1 cellular context compared by ENCODE assay signal in genomic region chr1:83065952-83066727, GRCh38.
A peak's percentile ranks its signal among the peaks of the same experiment; 100 is the strongest.
TF ChIP-seq lines count a peak whose summit lies in the region.

No MANE protein-coding gene starts in this region.

TF ChIP-seq in HEK293, 187 proteins besides CTCF, POLR2A, EP300 and RAD21 (continued from another document and continues in another):
- TF ChIP-seq ZNF707 (tag by site-specific recombination; IDR thresholded peaks at IDR 0.05), result no peak
- TF ChIP-seq ZNF596 (tag by site-specific recombination; IDR thresholded peaks at IDR 0.05), result no peak
- no peak for TF ChIP-seq ZBTB7A (tag by site-specific recombination; IDR thresholded peaks at IDR 0.05; ENCODE audit: low read depth)
- TF ChIP-seq KLF7 (tag by site-specific recombination; IDR thresholded peaks at IDR 0.05; ENCODE audit: borderline replicate concordance), result no peak
- TF ChIP-seq MEIS1 (CRISPR knock-in tag; IDR thresholded peaks at IDR 0.05; ENCODE audit: borderline replicate concordance), result no peak
- no peak for TF ChIP-seq ZNF433 (tag by site-specific recombination; IDR thresholded peaks at IDR 0.05; ENCODE audit: low read depth)
- no peak for TF ChIP-seq ZBTB6 (tag by site-specific recombination; IDR thresholded peaks at IDR 0.05)
- no peak for TF ChIP-seq ZNF692 (tag by site-specific recombination; IDR thresholded peaks at IDR 0.05)
- TF ChIP-seq ZNF214 (tag by site-specific recombination; IDR thresholded peaks at IDR 0.05; ENCODE audit: borderline replicate concordance), result peak; percentile 55; the same call in 1 of the 2 replicates
- no peak for TF ChIP-seq ZNF223 (tag by site-specific recombination; IDR thresholded peaks at IDR 0.05)
- no peak for TF ChIP-seq ZFP69B (tag by site-specific recombination; IDR thresholded peaks at IDR 0.05)
- no peak for TF ChIP-seq ZBTB8A (tag by site-specific recombination; IDR thresholded peaks at IDR 0.05)
- TF ChIP-seq ZNF473 (tag by site-specific recombination; IDR thresholded peaks at IDR 0.05), result no peak
- no peak for TF ChIP-seq ZFHX2 (tag by site-specific recombination; conservative IDR thresholded peaks at IDR 0.05)
- no peak for TF ChIP-seq ZNF629 (tag by site-specific recombination; IDR thresholded peaks at IDR 0.05)
- peak; percentile 58; the same call in 1 of the 2 replicates for TF ChIP-seq KLF10 (tag by site-specific recombination; IDR thresholded peaks at IDR 0.05)
- TF ChIP-seq ZNF677 (tag by site-specific recombination; IDR thresholded peaks at IDR 0.05), result no peak
- no peak for TF ChIP-seq SP2 (tag by site-specific recombination; IDR thresholded peaks at IDR 0.05)
- TF ChIP-seq ZNF394 (tag by site-specific recombination; IDR thresholded peaks at IDR 0.05; ENCODE audit: borderline replicate concordance), result no peak
- TF ChIP-seq ZNF24 (tag by site-specific recombination; IDR thresholded peaks at IDR 0.05), result no peak
- TF ChIP-seq OSR2 (tag by site-specific recombination; IDR thresholded peaks at IDR 0.05), result no peak
- TF ChIP-seq EGR2 (tag by site-specific recombination; IDR thresholded peaks at IDR 0.05; ENCODE audit: low read depth), result no peak
- TF ChIP-seq ZNF248 (tag by site-specific recombination; IDR thresholded peaks at IDR 0.05), result 0 out of 2 replicates have a peak, but pooled peaks have one; percentile 31
- TF ChIP-seq ZBTB17 (tag by site-specific recombination; IDR thresholded peaks at IDR 0.05), result no peak
- no peak for TF ChIP-seq ZNF335 (tag by site-specific recombination; conservative IDR thresholded peaks at IDR 0.05)
- TF ChIP-seq ZNF280C (tag by site-specific recombination; IDR thresholded peaks at IDR 0.05), result no peak
- TF ChIP-seq SP7 (tag by site-specific recombination; IDR thresholded peaks at IDR 0.05), result no peak
- TF ChIP-seq ZNF350 (tag by site-specific recombination; IDR thresholded peaks at IDR 0.05), result peak; percentile 94
- TF ChIP-seq ZNF600 (tag by site-specific recombination; IDR thresholded peaks at IDR 0.05), result no peak
- TF ChIP-seq REPIN1 (tag by site-specific recombination; IDR thresholded peaks at IDR 0.05; ENCODE audit: low read depth), result no peak
- TF ChIP-seq GLI2 (tag by site-specific recombination; IDR thresholded peaks at IDR 0.05; ENCODE audit: borderline replicate concordance, low read depth), result no peak
- 0 out of 2 replicates have a peak, but pooled peaks have one; percentile 29 for TF ChIP-seq ZBTB48 (tag by site-specific recombination; IDR thresholded peaks at IDR 0.05)
- no peak for TF ChIP-seq ZXDB (tag by site-specific recombination; IDR thresholded peaks at IDR 0.05)
- TF ChIP-seq OVOL3 (tag by site-specific recombination; IDR thresholded peaks at IDR 0.05), result no peak
- no peak for TF ChIP-seq ZBTB20 (tag by site-specific recombination; IDR thresholded peaks at IDR 0.05)
- TF ChIP-seq ZNF621 (tag by site-specific recombination; IDR thresholded peaks at IDR 0.05), result no peak
- no peak for TF ChIP-seq ZNF423 (tag by site-specific recombination; IDR thresholded peaks at IDR 0.05)
- TF ChIP-seq ZNF266 (tag by site-specific recombination; IDR thresholded peaks at IDR 0.05; ENCODE audit: low read depth), result no peak
- TF ChIP-seq BCL11B (tag by site-specific recombination; IDR thresholded peaks at IDR 0.05; ENCODE audit: low read depth), result no peak
- no peak for TF ChIP-seq ZBTB21 (tag by site-specific recombination; IDR thresholded peaks at IDR 0.05)
- no peak for TF ChIP-seq HIC1 (tag by site-specific recombination; IDR thresholded peaks at IDR 0.05)
- no peak for TF ChIP-seq ZNF624 (tag by site-specific recombination; IDR thresholded peaks at IDR 0.05)
- no peak for TF ChIP-seq ZNF449 (tag by site-specific recombination; IDR thresholded peaks at IDR 0.05)
- TF ChIP-seq ZNF660 (tag by site-specific recombination; IDR thresholded peaks at IDR 0.05), result 0 out of 2 replicates have a peak, but pooled peaks have one; percentile 53
- TF ChIP-seq ZNF518A (tag by site-specific recombination; conservative IDR thresholded peaks at IDR 0.05; ENCODE audit: low read depth), result no peak
- TF ChIP-seq ZNF133 (tag by site-specific recombination; IDR thresholded peaks at IDR 0.05), result no peak
- TF ChIP-seq ZNF324 (tag by site-specific recombination; IDR thresholded peaks at IDR 0.05), result no peak
- no peak for TF ChIP-seq PRDM10 (tag by site-specific recombination; IDR thresholded peaks at IDR 0.05)
- no peak for TF ChIP-seq ZFP37 (tag by site-specific recombination; IDR thresholded peaks at IDR 0.05)
- TF ChIP-seq ZNF639 (tag by site-specific recombination; IDR thresholded peaks at IDR 0.05), result no peak
- no peak for TF ChIP-seq TCF7L2 (IDR thresholded peaks at IDR 0.05; ENCODE audit: borderline replicate concordance, low read depth, low read length)
